ENCODE assay signal across 13 cellular contexts in genomic region chr16:66130296-66130910, GRCh38.
DNase-seq lines count a peak whose midpoint lies in the region; ATAC-seq and TF ChIP-seq lines count a peak whose summit lies in the region.
"Had no signal": no experiment of that assay in that cellular context is flagged by ENCODE, and none has a peak within 500 bp of the region (broad histone marks: within the 10 kb centered on the region; RNA-seq: fewer than 3 reads in every experiment).

No MANE protein-coding gene starts in this region.

- POLR2A ChIA-PET in SK-N-SH (lab: Yijun Ruan, JAX), result no interaction called here

- H3K4me2 ChIP-seq in GM23338 (no peak overlapping the region), SK-N-SH (no peak overlapping the region; the same call in 1 of the 2 replicates)

- H3K27ac ChIP-seq in GM23338 (ENCODE audit: low read depth) (no peak overlapping the region), SK-N-SH (ENCODE audit: low read depth in 2 of 2, low read length in 1 of 2) (peak overlapping the region; percentile 52 to 63; a peak in 3 of 4 replicates), upper lobe of right lung (peak overlapping the region; percentile 77)

- H3K9ac ChIP-seq in SK-N-SH, result no peak overlapping the region

- 58% methylated on average over 5 of the region's 5 CpGs for WGBS in SK-N-SH (ENCODE audit: low lambda C conversion rate)

- H3K27me3 Mint-ChIP-seq in GM23338 (ENCODE audit: insufficient read depth, low read depth, poor library complexity), result peaks cover 5% of the 10 kb centered on the region

- no peak overlapping the region for H3K4me3 ChIP-seq in GM23338
- no peak overlapping the region for H3K4me3 ChIP-seq in SK-N-SH (ENCODE audit: low read depth in 2 of 2, low read length in 1 of 2)
- no peak overlapping the region for H3K4me3 ChIP-seq in foreskin fibroblast (ENCODE audit: low read depth in 1 of 2, low read length in 2 of 2)
- no peak overlapping the region for H3K4me3 ChIP-seq in upper lobe of right lung
- H3K4me3 ChIP-seq: HAP-1, K562 had no signal

- H3K79me2 ChIP-seq in GM23338 (replicated peaks; ENCODE audit: insufficient read depth), result no peaks in the 10 kb centered on the region
- no peaks in the 10 kb centered on the region for H3K79me2 ChIP-seq in SK-N-SH (ENCODE audit: insufficient read depth)

- CTCF ChIA-PET in SK-N-SH (lab: Yijun Ruan, JAX), result no interaction called here

- H3K9me2 ChIP-seq in GM23338 (ENCODE audit: insufficient read depth), result no peaks in the 10 kb centered on the region; the same call in 1 of the 2 replicates
- H3K9me2 ChIP-seq in SK-N-SH, result no peaks in the 10 kb centered on the region

- H3K36me3 Mint-ChIP-seq in GM23338 (ENCODE audit: low read depth), result no peaks in the 10 kb centered on the region

- H3F3A ChIP-seq in GM23338 (replicated peaks; ENCODE audit: low read depth) (no peaks in the 10 kb centered on the region), SK-N-SH (replicated peaks; ENCODE audit: insufficient read depth) (peaks cover 11% of the 10 kb centered on the region)

- H3K36me3 ChIP-seq in GM23338 (ENCODE audit: insufficient read depth), result no peaks in the 10 kb centered on the region
- no peaks in the 10 kb centered on the region for H3K36me3 ChIP-seq in SK-N-SH (replicated peaks in 1 of 2; ENCODE audit: control insufficient read depth in 1 of 2, insufficient read depth in 2 of 2, low read length in 1 of 2)
- H3K36me3 ChIP-seq in upper lobe of right lung, result no peaks in the 10 kb centered on the region
- H3K36me3 ChIP-seq: HAP-1 had no signal

- TF ChIP-seq CTCF in GM23338 (conservative IDR thresholded peaks at IDR 0.05; ENCODE audit: low read depth in 2 of 2) (no peak), SK-N-SH (IDR thresholded peaks at IDR 0.05) (no peak), foreskin fibroblast (IDR thresholded peaks at IDR 0.05; ENCODE audit: low read depth, low read length) (no peak), upper lobe of right lung (IDR thresholded peaks at IDR 0.05) (no peak)

- H3K27me3 ChIP-seq in GM23338 (ENCODE audit: insufficient read depth) (0 out of 2 replicates have a peak, but pooled peaks cover 2% of the 10 kb centered on the region), SK-N-SH (ENCODE audit: insufficient read depth) (no peaks in the 10 kb centered on the region), upper lobe of right lung (peaks cover 8% of the 10 kb centered on the region)

- no peak overlapping the region for H3K4me3 Mint-ChIP-seq in GM23338
- H3K4me3 Mint-ChIP-seq: central memory CD8-positive, alpha-beta T cell had no signal

- no peak for TF ChIP-seq RAD21 in SK-N-SH (IDR thresholded peaks at IDR 0.05; ENCODE audit: low read length)

- H4K20me1 ChIP-seq in GM23338 (replicated peaks; ENCODE audit: insufficient read depth), result no peaks in the 10 kb centered on the region
- no peaks in the 10 kb centered on the region for H4K20me1 ChIP-seq in SK-N-SH (ENCODE audit: insufficient read depth)

- H3K9me3 ChIP-seq in SK-N-SH, result no peaks in the 10 kb centered on the region
- no peaks in the 10 kb centered on the region for H3K9me3 ChIP-seq in upper lobe of right lung
- H3K9me3 ChIP-seq: HAP-1 had no signal

- DNase-seq in GM23338 (ENCODE audit: low spot score) (no peak), SK-N-SH (no peak), foreskin fibroblast (peak; percentile 73 to 82), upper lobe of right lung (no peak), NCI-H187 (lab: John Stamatoyannopoulos, UW) (no peak)
- DNase-seq: activated CD4-positive, alpha-beta T cell treated with anti-CD3 and anti-CD28 coated beads for 48 hours; NCI-H187 treated with DMSO at 0.1 percent for 48 hours had no signal

- TF ChIP-seq EP300 in SK-N-SH (IDR thresholded peaks at IDR 0.05; ENCODE audit: borderline replicate concordance in 1 of 2, low read depth in 1 of 2, low read length in 1 of 2), result no peak

- intact Hi-C loops in upper lobe of right lung (cut with DNase I), result no loop called here

- ATAC-seq in GM23338 (no peak; the same call in 2 of the 3 replicates), upper lobe of right lung (no peak), HG02623 (IDR thresholded peaks at IDR 0.05; ENCODE audit: unreplicated experiment) (no peak), GM18517 (IDR thresholded peaks at IDR 0.05; ENCODE audit: unreplicated experiment) (no peak)
- ATAC-seq: esophagus mucosa, K562 had no signal

- no peak overlapping the region for H3K27ac Mint-ChIP-seq in GM23338

- peaks cover 2% of the 10 kb centered on the region; the same call in 2 of the 3 replicates for H3K9me3 Mint-ChIP-seq in GM23338
- H3K9me3 Mint-ChIP-seq: central memory CD8-positive, alpha-beta T cell had no signal

- H2AFZ ChIP-seq in GM23338 (peak overlapping the region; percentile 64), SK-N-SH (ENCODE audit: low read depth) (0 out of 2 replicates have a peak overlapping the region, but pooled peaks have one; percentile 70)

- peaks cover 30% of the 10 kb centered on the region for H3K4me1 Mint-ChIP-seq in GM23338
- H3K4me1 Mint-ChIP-seq: central memory CD8-positive, alpha-beta T cell had no signal

- peaks cover 21% of the 10 kb centered on the region for H3K4me1 ChIP-seq in GM23338 (ENCODE audit: insufficient read depth)
- H3K4me1 ChIP-seq in SK-N-SH (ENCODE audit: control insufficient read depth in 1 of 2, insufficient read depth in 2 of 2, low read depth in 1 of 2, low read length in 1 of 2), result peaks cover 11 to 36% of the 10 kb centered on the region in 2 experiments; a peak in 3 of 4 replicates
- H3K4me1 ChIP-seq in upper lobe of right lung, result peaks cover 13% of the 10 kb centered on the region
- H3K4me1 ChIP-seq: HAP-1 had no signal

TF ChIP-seq in GM23338, 12 proteins besides CTCF, POLR2A, EP300 and RAD21 (continues in another document):
- no peak for TF ChIP-seq POLR2AphosphoS5 (IDR thresholded peaks at IDR 0.05; ENCODE audit: low read depth)
- no peak for TF ChIP-seq ETS1 (IDR thresholded peaks at IDR 0.05)
- no peak for TF ChIP-seq JUNB (IDR thresholded peaks at IDR 0.05; ENCODE audit: unreplicated experiment)
- no peak for TF ChIP-seq ZNF114 (CRISPR knock-in tag; IDR thresholded peaks at IDR 0.05)
- TF ChIP-seq ZNF331 (CRISPR knock-in tag; IDR thresholded peaks at IDR 0.05; ENCODE audit: low read depth), result no peak

TF ChIP-seq in SK-N-SH, 30 proteins besides CTCF, POLR2A, EP300 and RAD21:
- TF ChIP-seq JUND (IDR thresholded peaks at IDR 0.05) (peak; percentile 15; the same call in 1 of the 2 replicates), GABPA (IDR thresholded peaks at IDR 0.05; ENCODE audit: low read depth) (no peak)

Comparison
In these comparisons a context has a peak if more than half of its experiments do, and no peak if none do; other contexts are left out.
1. DNase-seq: peak in foreskin fibroblast (2 of 2); none in GM23338 (single experiment), SK-N-SH (single experiment), upper lobe of right lung (single experiment) and NCI-H187 (0 of 2).